Comparison of ENCODE assay signal across 11 cellular contexts in genomic region chr1:58813361-58813760, GRCh38. TPM values are rescaled to one million over a fixed set of nuclear protein-coding genes. Genes with fewer than 3 reads are reported as not detected.
DNase-seq lines count a peak whose midpoint lies in the region; ATAC-seq, FAIRE-seq and TF ChIP-seq lines count a peak whose summit lies in the region.
"Had no signal": no experiment of that assay in that cellular context is flagged by ENCODE, and none has a peak within 500 bp of the region (broad histone marks: within the 10 kb centered on the region; RNA-seq: fewer than 3 reads in every experiment).

No MANE protein-coding gene starts in this region.

- CTCF ChIA-PET in A549 (lab: Yijun Ruan, JAX) = no interaction called here

- POLR2A ChIA-PET in A549 (lab: Yijun Ruan, JAX) = no interaction called here

- no peak overlapping the region for H3K4me3 ChIP-seq in A549

- intact Hi-C loops in sciatic nerve (cut with DNase I) = loop anchor here (10.0 kb wide), 1 partner anchor 91 kb away; no protein-coding TSS in a partner anchor

- no peak for ATAC-seq in A549
- ATAC-seq in HG02610 (IDR thresholded peaks at IDR 0.05; ENCODE audit: unreplicated experiment) = no peak
- ATAC-seq in sciatic nerve = no peak

- H3K4me2 ChIP-seq in A549 = no peak overlapping the region

- TF ChIP-seq RAD21 in A549 (conservative IDR thresholded peaks at IDR 0.05 in 1 of 2, IDR thresholded peaks at IDR 0.05 in 1 of 2) = no peak

- peaks cover 44% of the 10 kb centered on the region for H3K4me1 ChIP-seq in A549

- peak overlapping the region; percentile 100; a peak in 5 of 6 replicates for H3K27ac ChIP-seq in A549

- H3K9me3 Mint-ChIP-seq in IgD-negative memory B cell (no peaks in the 10 kb centered on the region), nephron (no peaks in the 10 kb centered on the region), chondrocyte (ENCODE audit: low read depth) (no peaks in the 10 kb centered on the region)

- no peaks in the 10 kb centered on the region for H3K9me3 ChIP-seq in A549

- TF ChIP-seq CTCF in A549 (IDR thresholded peaks at IDR 0.05) (no peak), nephron (IDR thresholded peaks at IDR 0.05; ENCODE audit: unreplicated experiment in 3 of 3) (no peak), chondrocyte (IDR thresholded peaks at IDR 0.05) (no peak)

- peak overlapping the region; percentile 89 to 91 (median 91) for H3K27ac Mint-ChIP-seq in IgD-negative memory B cell
- peak overlapping the region; percentile 54 to 62 (median 55) for H3K27ac Mint-ChIP-seq in nephron
- H3K27ac Mint-ChIP-seq in chondrocyte (ENCODE audit: unreplicated experiment) = no peak overlapping the region

- no peaks in the 10 kb centered on the region for H3K27me3 Mint-ChIP-seq in IgD-negative memory B cell
- H3K27me3 Mint-ChIP-seq in nephron (ENCODE audit: low read depth) = no peaks in the 10 kb centered on the region
- H3K27me3 Mint-ChIP-seq in chondrocyte (ENCODE audit: low read depth) = no peaks in the 10 kb centered on the region

- TF ChIP-seq POLR2A in A549 (IDR thresholded peaks at IDR 0.05; ENCODE audit: low read length) = no peak

- no peak for FAIRE-seq in A549 (lab: Jason Lieb, UNC)
- FAIRE-seq: GM12892 had no signal

- DNase-seq in A549 (ENCODE audit: low read depth in 1 of 2, low spot score in 1 of 2) = no peak
- peak; percentile 25 for DNase-seq in astrocyte of the hippocampus (ENCODE audit: low read depth, low spot score)
- DNase-seq in sciatic nerve (ENCODE audit: low spot score) = no peak
- no peak for DNase-seq in NAMALWA (ENCODE audit: low spot score)
- no peak for DNase-seq in chondrocyte (ENCODE audit: low spot score)
- DNase-seq: activated CD4-positive, alpha-beta T cell treated with anti-CD3 and anti-CD28 coated beads, Interleukin-2, amount 50 U/mL, for 48 hours; amniotic stem cell had no signal

- H3K4me3 Mint-ChIP-seq in IgD-negative memory B cell (peak overlapping the region in 3 of 4 donors; percentile 20 to 80 (median 60)), nephron (peak overlapping the region in 2 of 3 experiments; percentile 21 to 32), chondrocyte (ENCODE audit: unreplicated experiment) (no peak overlapping the region)

- H3K36me3 Mint-ChIP-seq in IgD-negative memory B cell (peaks cover 3% of the 10 kb centered on the region), nephron (ENCODE audit: low read depth) (no peaks in the 10 kb centered on the region), chondrocyte (ENCODE audit: low read depth) (no peaks in the 10 kb centered on the region)

- H3K4me1 Mint-ChIP-seq in IgD-negative memory B cell = peaks cover 37 to 45% (median 40%) of the 10 kb centered on the region in 3 donors
- H3K4me1 Mint-ChIP-seq in nephron = peaks cover 34% of the 10 kb centered on the region
- H3K4me1 Mint-ChIP-seq in chondrocyte (ENCODE audit: low read depth) = peaks cover 51% of the 10 kb centered on the region

- 93% methylated on average over 1 of the region's 1 CpG for WGBS in A549 (ENCODE audit: missing lambda C conversion rate)

- no peak for TF ChIP-seq EP300 in A549 (IDR thresholded peaks at IDR 0.05)

TF ChIP-seq in A549, 52 proteins besides CTCF, POLR2A, EP300 and RAD21:
- TF ChIP-seq ESRRA (IDR thresholded peaks at IDR 0.05; ENCODE audit: borderline replicate concordance, low read length) = no peak
- no peak for TF ChIP-seq RFX5 (IDR thresholded peaks at IDR 0.05)
- no peak for TF ChIP-seq CEBPB (IDR thresholded peaks at IDR 0.05)
- TF ChIP-seq CBX8 (IDR thresholded peaks at IDR 0.05) = no peak
- TF ChIP-seq ZSCAN20 (CRISPR knock-in tag; IDR thresholded peaks at IDR 0.05) = no peak
- TF ChIP-seq RCOR1 (IDR thresholded peaks at IDR 0.05; ENCODE audit: low read depth, low read length) = no peak
- TF ChIP-seq, protein P1, sequence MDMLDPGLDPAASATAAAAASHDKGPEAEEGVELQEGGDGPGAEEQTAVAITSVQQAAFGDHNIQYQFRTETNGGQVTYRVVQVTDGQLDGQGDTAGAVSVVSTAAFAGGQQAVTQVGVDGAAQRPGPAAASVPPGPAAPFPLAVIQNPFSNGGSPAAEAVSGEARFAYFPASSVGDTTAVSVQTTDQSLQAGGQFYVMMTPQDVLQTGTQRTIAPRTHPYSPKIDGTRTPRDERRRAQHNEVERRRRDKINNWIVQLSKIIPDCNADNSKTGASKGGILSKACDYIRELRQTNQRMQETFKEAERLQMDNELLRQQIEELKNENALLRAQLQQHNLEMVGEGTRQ (IDR thresholded peaks at IDR 0.05) = no peak
- TF ChIP-seq, protein P2, sequence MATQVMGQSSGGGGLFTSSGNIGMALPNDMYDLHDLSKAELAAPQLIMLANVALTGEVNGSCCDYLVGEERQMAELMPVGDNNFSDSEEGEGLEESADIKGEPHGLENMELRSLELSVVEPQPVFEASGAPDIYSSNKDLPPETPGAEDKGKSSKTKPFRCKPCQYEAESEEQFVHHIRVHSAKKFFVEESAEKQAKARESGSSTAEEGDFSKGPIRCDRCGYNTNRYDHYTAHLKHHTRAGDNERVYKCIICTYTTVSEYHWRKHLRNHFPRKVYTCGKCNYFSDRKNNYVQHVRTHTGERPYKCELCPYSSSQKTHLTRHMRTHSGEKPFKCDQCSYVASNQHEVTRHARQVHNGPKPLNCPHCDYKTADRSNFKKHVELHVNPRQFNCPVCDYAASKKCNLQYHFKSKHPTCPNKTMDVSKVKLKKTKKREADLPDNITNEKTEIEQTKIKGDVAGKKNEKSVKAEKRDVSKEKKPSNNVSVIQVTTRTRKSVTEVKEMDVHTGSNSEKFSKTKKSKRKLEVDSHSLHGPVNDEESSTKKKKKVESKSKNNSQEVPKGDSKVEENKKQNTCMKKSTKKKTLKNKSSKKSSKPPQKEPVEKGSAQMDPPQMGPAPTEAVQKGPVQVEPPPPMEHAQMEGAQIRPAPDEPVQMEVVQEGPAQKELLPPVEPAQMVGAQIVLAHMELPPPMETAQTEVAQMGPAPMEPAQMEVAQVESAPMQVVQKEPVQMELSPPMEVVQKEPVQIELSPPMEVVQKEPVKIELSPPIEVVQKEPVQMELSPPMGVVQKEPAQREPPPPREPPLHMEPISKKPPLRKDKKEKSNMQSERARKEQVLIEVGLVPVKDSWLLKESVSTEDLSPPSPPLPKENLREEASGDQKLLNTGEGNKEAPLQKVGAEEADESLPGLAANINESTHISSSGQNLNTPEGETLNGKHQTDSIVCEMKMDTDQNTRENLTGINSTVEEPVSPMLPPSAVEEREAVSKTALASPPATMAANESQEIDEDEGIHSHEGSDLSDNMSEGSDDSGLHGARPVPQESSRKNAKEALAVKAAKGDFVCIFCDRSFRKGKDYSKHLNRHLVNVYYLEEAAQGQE (IDR thresholded peaks at IDR 0.05) = no peak
- TF ChIP-seq, protein P3, sequence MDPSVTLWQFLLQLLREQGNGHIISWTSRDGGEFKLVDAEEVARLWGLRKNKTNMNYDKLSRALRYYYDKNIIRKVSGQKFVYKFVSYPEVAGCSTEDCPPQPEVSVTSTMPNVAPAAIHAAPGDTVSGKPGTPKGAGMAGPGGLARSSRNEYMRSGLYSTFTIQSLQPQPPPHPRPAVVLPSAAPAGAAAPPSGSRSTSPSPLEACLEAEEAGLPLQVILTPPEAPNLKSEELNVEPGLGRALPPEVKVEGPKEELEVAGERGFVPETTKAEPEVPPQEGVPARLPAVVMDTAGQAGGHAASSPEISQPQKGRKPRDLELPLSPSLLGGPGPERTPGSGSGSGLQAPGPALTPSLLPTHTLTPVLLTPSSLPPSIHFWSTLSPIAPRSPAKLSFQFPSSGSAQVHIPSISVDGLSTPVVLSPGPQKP (IDR thresholded peaks at IDR 0.05; ENCODE audit: low read depth, low read length) = no peak
- no peak for TF ChIP-seq RARB (CRISPR knock-in tag; IDR thresholded peaks at IDR 0.05)
- no peak for TF ChIP-seq MAFK (IDR thresholded peaks at IDR 0.05; ENCODE audit: partially characterized antibody)

RNA-seq across cellular contexts. Expression of gene JUN, which starts 29.5 kb away (rescaled TPM):
- 32.6 and 59.8 TPM in 2 replicates for polyA plus RNA-seq in A549 (2011; rRNA removed)
- 60.3 and 71.5 TPM in 2 replicates for polyA plus RNA-seq in A549 (2012; cell fraction: cytosol; rRNA removed)
- 96.1 and 156 TPM in 2 replicates for polyA plus RNA-seq in A549 (2012; cell fraction: nucleus; rRNA removed)
- polyA plus RNA-seq in A549 (2017; fragmentation: RNase III; extraction: RNeasy Plus Mini Kit Qiagen cat#74134 plus additional on column Dnase treatment) = 23.3 to 27.4 TPM (median 23.3 TPM) in 3 replicates
- polyA minus RNA-seq in A549 (2011; rRNA and poly(A)+ RNA removed) = 47.1 and 53.4 TPM in 2 replicates
- 217 TPM for polyA plus RNA-seq in IgD-negative memory B cell
- total RNA-seq in sciatic nerve = 179 TPM
- total RNA-seq in chondrocyte = 74.9 to 98.8 TPM (median 92.3 TPM) in 3 replicates
